9 cellular contexts compared by ENCODE assay signal in the genomic region with DNA sequence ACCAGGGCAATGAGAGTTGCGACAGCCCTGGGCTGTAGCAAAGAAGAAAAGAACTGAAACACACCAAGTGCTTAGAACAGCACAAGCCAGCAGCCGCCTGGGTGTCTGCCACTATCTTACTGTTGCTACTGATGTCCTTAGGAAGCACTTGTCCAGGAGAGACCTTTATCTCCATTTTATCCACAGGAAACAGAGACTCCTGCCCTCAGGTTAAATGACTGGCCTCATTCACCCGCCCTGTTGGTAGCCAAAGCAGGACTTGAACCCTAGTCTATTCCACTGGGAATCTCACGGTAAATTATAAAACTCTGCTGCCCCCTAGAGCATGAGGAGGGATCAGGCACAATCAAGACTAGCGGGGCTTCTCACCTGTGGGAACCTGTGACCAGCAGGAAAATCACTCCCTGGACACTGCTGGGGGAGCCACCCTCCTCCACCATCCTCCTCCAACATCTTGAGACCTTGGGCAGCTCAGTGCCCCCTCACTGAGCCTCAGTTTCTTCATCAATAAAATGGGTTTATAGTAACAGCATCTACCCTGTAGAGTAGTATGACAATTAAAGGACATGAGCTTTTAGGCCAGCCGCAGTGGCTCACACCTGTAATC. TPM values are rescaled to one million over a fixed set of nuclear protein-coding genes. Genes with fewer than 3 reads are reported as not detected.
DNase-seq lines count a peak whose midpoint lies in the region; ATAC-seq and FAIRE-seq lines count a peak whose summit lies in the region.
"Had no signal": no experiment of that assay in that cellular context is flagged by ENCODE, and none has a peak within 500 bp of the region (broad histone marks: within the 10 kb centered on the region; RNA-seq: fewer than 3 reads in every experiment).

No MANE protein-coding gene starts in this region.

- no peak overlapping the region for H3K27ac ChIP-seq in small intestine (ENCODE audit: low read depth in 1 of 2, low read length in 1 of 2)

- ATAC-seq in Right ventricle myocardium inferior = peak; percentile 35
- ATAC-seq in HG02938 (IDR thresholded peaks at IDR 0.05; ENCODE audit: unreplicated experiment) = no peak

- no peaks in the 10 kb centered on the region for H3K9me3 ChIP-seq in small intestine (ENCODE audit: control insufficient read depth, low read depth)

- no peak for FAIRE-seq in small intestine (lab: Jason Lieb, UNC)

- no peaks in the 10 kb centered on the region for H3K36me3 ChIP-seq in small intestine (ENCODE audit: control insufficient read depth in 2 of 2, insufficient read depth in 2 of 2, low read length in 2 of 2)

- H3K4me1 ChIP-seq in small intestine (ENCODE audit: control insufficient read depth in 2 of 2, insufficient read depth in 1 of 2, low read depth in 1 of 2, low read length in 1 of 2) = no peaks in the 10 kb centered on the region

- DNase-seq in Right ventricle myocardium inferior (ENCODE audit: missing footprints) (peak; percentile 71), cardiac septum (ENCODE audit: low spot score) (no peak), NCI-H146 treated with DMSO at 0.1 percent for 48 hours (lab: John Stamatoyannopoulos, UW; ENCODE audit: unreplicated experiment) (peak; percentile 17), glomerular visceral epithelial cell (ENCODE audit: extremely low spot score) (peak; percentile 30), small intestine (peak; percentile 37), pons (ENCODE audit: low spot score) (no peak)
- peak; percentile 18 for DNase-seq in activated CD4-positive, alpha-beta T cell treated with anti-CD3 and anti-CD28 coated beads, Interleukin-2, amount 50 U/mL, for 1 hour

- intact Hi-C loops in Right ventricle myocardium inferior (cut with DNase I) = loop anchor here (1.0 kb wide), 1 partner anchor 94 kb away; no protein-coding TSS in a partner anchor
- intact Hi-C loops in cardiac septum (cut with DNase I) = loop anchor here (1.0 kb wide), 1 partner anchor 94 kb away; no protein-coding TSS in a partner anchor

- no peaks in the 10 kb centered on the region for H3K27me3 ChIP-seq in small intestine (ENCODE audit: control insufficient read depth in 2 of 2, insufficient read depth in 2 of 2, low read length in 2 of 2)

- no peak overlapping the region for H3K4me3 ChIP-seq in small intestine (ENCODE audit: low read depth in 1 of 2, low read length in 2 of 2)
- H3K4me3 ChIP-seq: skin epidermis had no signal

- WGBS in small intestine, 3 donors = 55 to 61% (median 60%) methylated on average over 6 of the region's 6 CpGs

RNA-seq across cellular contexts. Expression of gene TESC, which starts 20.5 kb away (rescaled TPM):
- total RNA-seq in Right ventricle myocardium inferior (93.9 TPM), cardiac septum (23.7 TPM)
- polyA plus RNA-seq in small intestine = 1 to 10 TPM in 2 of 3 donors, not detected in 1; 4.9 to 6.4 TPM

Comparison
In these comparisons a context has a peak if more than half of its experiments do, and no peak if none do; other contexts are left out.
1. DNase-seq: peak in Right ventricle myocardium inferior (single experiment), NCI-H146 treated with DMSO at 0.1 percent for 48 hours (single experiment), activated CD4-positive, alpha-beta T cell treated with anti-CD3 and anti-CD28 coated beads, Interleukin-2, amount 50 U/mL, for 1 hour (single experiment), glomerular visceral epithelial cell (single experiment) and small intestine (single experiment); none in cardiac septum (single experiment) and pons (single experiment).